In the genomic region with DNA sequence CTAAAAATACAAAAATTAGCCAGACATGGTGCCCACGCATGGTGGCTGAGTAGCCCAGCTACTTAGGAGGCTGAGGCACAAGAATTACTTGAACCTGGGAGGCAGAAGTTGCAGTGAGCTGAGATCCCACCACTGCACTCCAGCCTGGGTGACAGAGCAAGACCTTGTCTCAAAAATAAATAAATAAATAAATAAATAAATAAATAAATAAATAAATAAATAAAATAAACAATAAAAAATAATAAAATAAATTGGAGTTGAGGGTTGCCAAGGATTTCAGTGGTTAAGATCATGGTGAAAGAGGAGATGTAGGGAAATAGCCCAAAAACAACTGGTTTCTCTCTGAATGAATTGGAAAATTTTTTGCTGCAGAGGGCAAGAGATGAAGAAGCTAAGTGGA, we compare ENCODE assay signal across 15 cellular contexts. TPM values are rescaled to one million over a fixed set of nuclear protein-coding genes. Genes with fewer than 3 reads are reported as not detected.
"Had no signal": no experiment of that assay in that cellular context is flagged by ENCODE, and none has a peak within 500 bp of the region (broad histone marks: within the 10 kb centered on the region; RNA-seq: fewer than 3 reads in every experiment).

No MANE protein-coding gene starts in this region.

RNA-seq across cellular contexts. Expression of a gene that starts 25.7 kb away (rescaled TPM):
- total RNA-seq: activated naive CD4-positive, alpha-beta T cell treated with anti-CD3 and anti-CD28 coated beads for 36 hours; activated naive CD4-positive, alpha-beta T cell treated with anti-CD3 and anti-CD28 coated beads, Interleukin-2, amount 50 U/mL, for 72 hours; activated naive CD8-positive, alpha-beta T cell treated with anti-CD3 and anti-CD28 coated beads for 36 hours; activated naive CD8-positive, alpha-beta T cell treated with anti-CD3 and anti-CD28 coated beads, Interleukin-2, amount 10 ng/mL, durations not matched to agents 7 days and 5 days; activated T-cell treated with anti-CD3 and anti-CD28 coated beads, Interleukin-2, amount 50 U/mL, for 4 hours; activated T-cell treated with anti-CD3 and anti-CD28 coated beads, Interleukin-2, amount 50 U/mL, for 72 hours; activated T-helper 1 cell treated with anti-CD3 and anti-CD28 coated beads, Interleukin-12 subunit alpha, Interleukin-12 subunit beta, Interleukin-2, Interleukin-4 antibody, amounts not matched to agents 30 ng/mL and 10 ng/mL and 1 ng/mL, durations not matched to agents 14 hours and 24 hours and 36 hours; activated T-helper 17 cell treated with anti-CD3 and anti-CD28 coated beads, Interleukin-2, amount 50 U/mL, for 72 hours; activated T-helper 2 cell treated with anti-CD3 and anti-CD28 coated beads, Interferon-gamma antibody, Interleukin-2, Interleukin-4, amounts not matched to agents 10 μg/mL and 5 μg/mL and 100 μg/mL, durations not matched to agents 14 hours and 24 hours and 36 hours; aorta; ascending aorta; breast epithelium; bronchial epithelial cell; cardiac septum; chondrocyte had no signal
- polyA plus RNA-seq: aorta had no signal
